In the genomic region with DNA sequence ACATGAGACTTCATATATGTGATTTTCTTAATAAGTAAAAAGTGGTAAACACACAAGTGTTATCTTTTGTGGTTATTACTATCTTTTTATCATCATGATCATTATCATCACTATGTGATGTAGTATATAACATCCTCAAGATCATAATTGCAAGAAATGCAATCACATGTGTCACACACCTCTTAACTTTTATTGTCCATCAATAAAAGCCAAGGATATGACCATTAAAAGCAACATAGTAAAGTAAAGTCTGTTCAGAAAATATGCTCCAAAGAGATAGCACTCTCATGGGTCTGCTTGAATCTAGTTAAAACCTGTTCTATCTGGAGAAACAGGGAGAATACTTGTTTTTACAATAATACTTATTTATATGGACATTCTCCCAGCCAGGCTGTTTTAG, we compare ENCODE assay signal across 24 cellular contexts.
"Had no signal": no experiment of that assay in that cellular context is flagged by ENCODE, and none has a peak within 500 bp of the region (broad histone marks: within the 10 kb centered on the region; RNA-seq: fewer than 3 reads in every experiment).

No MANE protein-coding gene starts in this region.

- H3K9me3 ChIP-seq: colonic mucosa, esophagus muscularis mucosa, esophagus squamous epithelium, gastrocnemius medialis had no signal

- H3K4me1 ChIP-seq: colonic mucosa, esophagus muscularis mucosa, gastrocnemius medialis, gastroesophageal sphincter, heart left ventricle had no signal

- H3K4me3 ChIP-seq: colonic mucosa, coronary artery, dorsolateral prefrontal cortex, esophagus muscularis mucosa, esophagus squamous epithelium, gastrocnemius medialis, gastroesophageal sphincter, heart left ventricle, heart right ventricle had no signal

- H3K27me3 ChIP-seq: colonic mucosa, dorsolateral prefrontal cortex, esophagus muscularis mucosa, esophagus squamous epithelium, foreskin keratinocyte, gastrocnemius medialis, gastroesophageal sphincter, heart left ventricle, heart right ventricle had no signal

- H3K36me3 ChIP-seq: colonic mucosa, esophagus muscularis mucosa, esophagus squamous epithelium, gastrocnemius medialis, gastroesophageal sphincter, heart left ventricle, heart right ventricle had no signal

- DNase-seq: colonic mucosa; cortex of kidney; dermis blood vessel endothelial cell; dorsolateral prefrontal cortex; effector CD4-positive, alpha-beta T cell; effector CD8-positive, alpha-beta T cell; effector memory CD4-positive, alpha-beta T cell; effector memory CD8-positive, alpha-beta T cell; endodermal cell; erythroblast; esophagus squamous epithelium; foreskin fibroblast; foreskin keratinocyte; foreskin melanocyte; gastrocnemius medialis; glutamatergic neuron; head of caudate nucleus; heart left ventricle; heart right ventricle had no signal

- ATAC-seq: effector memory CD8-positive, alpha-beta T cell; esophagus mucosa; foreskin keratinocyte; gastrocnemius medialis; gastroesophageal sphincter; heart left ventricle; heart right ventricle had no signal

- H3K27ac ChIP-seq: colonic mucosa, coronary artery, dorsolateral prefrontal cortex, epithelial cell of prostate, esophagus muscularis mucosa, esophagus squamous epithelium, foreskin keratinocyte, gastrocnemius medialis, gastroesophageal sphincter, heart left ventricle, heart right ventricle had no signal
